8 cellular contexts compared by ENCODE assay signal in the genomic region with DNA sequence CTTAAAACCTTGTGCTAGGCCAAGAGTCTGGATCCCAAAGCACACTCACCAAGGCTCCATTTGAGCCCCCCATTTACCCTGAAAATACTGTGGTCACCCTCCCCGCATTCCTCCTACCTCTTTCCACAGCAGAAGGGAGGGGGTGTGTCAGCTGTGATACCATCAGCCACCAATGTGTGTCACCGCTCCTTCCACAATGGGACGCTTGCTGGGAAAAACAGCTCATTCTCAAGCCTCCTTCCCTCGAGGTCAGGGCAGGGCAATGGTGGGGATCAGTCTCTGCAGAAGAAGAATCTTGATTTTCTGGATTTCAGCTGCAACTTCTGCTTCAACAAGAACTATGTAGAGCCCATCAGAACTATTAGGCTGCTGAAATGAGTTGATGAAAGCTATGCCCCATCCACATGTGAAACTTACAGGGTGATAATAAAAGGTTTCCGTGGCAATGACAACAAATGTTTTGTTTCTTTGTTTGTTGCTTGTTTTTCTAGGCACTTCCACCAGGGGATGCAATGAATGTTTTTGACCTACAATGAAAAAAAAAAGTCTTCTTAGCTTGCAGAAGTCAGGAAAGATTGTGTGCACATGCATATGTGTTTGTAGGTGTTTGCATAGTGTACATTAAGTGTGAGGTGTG. TPM values are rescaled to one million over a fixed set of nuclear protein-coding genes. Genes with fewer than 3 reads are reported as not detected.
A peak's percentile ranks its signal among the peaks of the same experiment; 100 is the strongest.
DNase-seq lines count a peak whose midpoint lies in the region; ATAC-seq and TF ChIP-seq lines count a peak whose summit lies in the region.

No MANE protein-coding gene starts in this region.

- intact Hi-C loops in activated CD4-positive, alpha-beta T cell treated with anti-CD3 and anti-CD28 coated beads for 36 hours (cut with DNase I, micrococcal nuclease): no loop called here
- intact Hi-C loops in esophagus muscularis mucosa (cut with DNase I): no loop called here

- no peaks in the 10 kb centered on the region for H3K9me3 Mint-ChIP-seq in activated CD4-positive, alpha-beta T cell treated with anti-CD3 and anti-CD28 coated beads for 36 hours (ENCODE audit: low read depth)
- H3K9me3 Mint-ChIP-seq in activated CD4-positive, alpha-beta T cell treated with anti-CD3 and anti-CD28 coated beads, Interleukin-2, amount 10 ng/mL, durations not matched to agents 7 days and 5 days: no peaks in the 10 kb centered on the region

- DNase-seq in activated CD4-positive, alpha-beta T cell treated with anti-CD3 and anti-CD28 coated beads for 36 hours: peak; percentile 34
- no peak for DNase-seq in activated CD4-positive, alpha-beta T cell treated with anti-CD3 and anti-CD28 coated beads, Interleukin-2, amount 10 ng/mL, durations not matched to agents 7 days and 5 days
- DNase-seq in MV-4-11 (lab: John Stamatoyannopoulos, UW) (peak; percentile 19), esophagus muscularis mucosa (ENCODE audit: extremely low spot score) (peak; percentile 90), retinal pigment epithelial cell (ENCODE audit: low read depth) (no peak)
- DNase-seq in activated CD8-positive, alpha-beta memory T cell treated with anti-CD3 and anti-CD28 coated beads, Interleukin-2, amount 50 U/mL, for 4 hours: no peak

- POLR2A ChIA-PET in activated CD4-positive, alpha-beta T cell treated with anti-CD3 and anti-CD28 coated beads for 36 hours (lab: Charles Lee): no interaction called here
- POLR2A ChIA-PET in activated CD4-positive, alpha-beta T cell treated with anti-CD3 and anti-CD28 coated beads, Interleukin-2, amount 10 ng/mL, durations not matched to agents 7 days and 5 days (lab: Charles Lee): no interaction called here

- H3K4me3 ChIP-seq in esophagus muscularis mucosa: no peak overlapping the region
- H3K4me3 ChIP-seq in retinal pigment epithelial cell (ENCODE audit: low read length): no peak overlapping the region

- TF ChIP-seq CTCF in esophagus muscularis mucosa (IDR thresholded peaks at IDR 0.05) (peak in 1 of 3 experiments; percentile 22), retinal pigment epithelial cell (conservative IDR thresholded peaks at IDR 0.05; ENCODE audit: low read depth, low read length) (peak; percentile 36)

- ATAC-seq in activated CD4-positive, alpha-beta T cell treated with anti-CD3 and anti-CD28 coated beads for 36 hours: no peak
- ATAC-seq in GM19395 (IDR thresholded peaks at IDR 0.05; ENCODE audit: unreplicated experiment) (no peak), HG02852 (IDR thresholded peaks at IDR 0.05; ENCODE audit: unreplicated experiment) (no peak)

- 61% methylated on average over 5 of the region's 5 CpGs for WGBS in esophagus muscularis mucosa

- TF ChIP-seq POLR2A in esophagus muscularis mucosa (IDR thresholded peaks at IDR 0.05; ENCODE audit: low read depth): no peak

- no peak overlapping the region for H3K4me3 Mint-ChIP-seq in activated CD4-positive, alpha-beta T cell treated with anti-CD3 and anti-CD28 coated beads for 36 hours
- H3K4me3 Mint-ChIP-seq in activated CD4-positive, alpha-beta T cell treated with anti-CD3 and anti-CD28 coated beads, Interleukin-2, amount 10 ng/mL, durations not matched to agents 7 days and 5 days: no peak overlapping the region

- no peak overlapping the region for H3K27ac Mint-ChIP-seq in activated CD4-positive, alpha-beta T cell treated with anti-CD3 and anti-CD28 coated beads for 36 hours
- no peak overlapping the region for H3K27ac Mint-ChIP-seq in activated CD4-positive, alpha-beta T cell treated with anti-CD3 and anti-CD28 coated beads, Interleukin-2, amount 10 ng/mL, durations not matched to agents 7 days and 5 days

- H3K36me3 ChIP-seq in esophagus muscularis mucosa: no peaks in the 10 kb centered on the region

- H3K36me3 Mint-ChIP-seq in activated CD4-positive, alpha-beta T cell treated with anti-CD3 and anti-CD28 coated beads for 36 hours (ENCODE audit: low read depth): no peaks in the 10 kb centered on the region
- H3K36me3 Mint-ChIP-seq in activated CD4-positive, alpha-beta T cell treated with anti-CD3 and anti-CD28 coated beads, Interleukin-2, amount 10 ng/mL, durations not matched to agents 7 days and 5 days (ENCODE audit: low read depth): no peaks in the 10 kb centered on the region

- TF ChIP-seq EP300 in esophagus muscularis mucosa (IDR thresholded peaks at IDR 0.05): no peak

- no peaks in the 10 kb centered on the region for H3K9me3 ChIP-seq in esophagus muscularis mucosa

- no peak overlapping the region for H3K27ac ChIP-seq in esophagus muscularis mucosa (replicated peaks in 1 of 4)

- CTCF ChIA-PET in activated CD4-positive, alpha-beta T cell treated with anti-CD3 and anti-CD28 coated beads for 36 hours (lab: Charles Lee): interaction anchor here (0.7 to 0.8 kb wide), 3 partner anchors 78 to 1295 kb away, joined by 3 read pairs; no protein-coding TSS in a partner anchor
- CTCF ChIA-PET in activated CD4-positive, alpha-beta T cell treated with anti-CD3 and anti-CD28 coated beads, Interleukin-2, amount 10 ng/mL, durations not matched to agents 7 days and 5 days (lab: Charles Lee): interaction anchor here (0.6 kb wide), 1 partner anchor 176 kb away, joined by 3 read pairs; no protein-coding TSS in a partner anchor

- peaks cover 0 to 12% (median 0%) of the 10 kb centered on the region in 4 donors for H3K27me3 ChIP-seq in esophagus muscularis mucosa

- H3K4me1 Mint-ChIP-seq in activated CD4-positive, alpha-beta T cell treated with anti-CD3 and anti-CD28 coated beads for 36 hours: no peaks in the 10 kb centered on the region
- H3K4me1 Mint-ChIP-seq in activated CD4-positive, alpha-beta T cell treated with anti-CD3 and anti-CD28 coated beads, Interleukin-2, amount 10 ng/mL, durations not matched to agents 7 days and 5 days: no peaks in the 10 kb centered on the region

- no peaks in the 10 kb centered on the region for H3K4me1 ChIP-seq in esophagus muscularis mucosa

- peaks cover under 1% of the 10 kb centered on the region for H3K27me3 Mint-ChIP-seq in activated CD4-positive, alpha-beta T cell treated with anti-CD3 and anti-CD28 coated beads for 36 hours
- H3K27me3 Mint-ChIP-seq in activated CD4-positive, alpha-beta T cell treated with anti-CD3 and anti-CD28 coated beads, Interleukin-2, amount 10 ng/mL, durations not matched to agents 7 days and 5 days: peaks cover 6% of the 10 kb centered on the region

RNA-seq across cellular contexts. Expression of gene ZNF507, which starts 26.4 kb away (rescaled TPM):
- total RNA-seq in activated CD4-positive, alpha-beta T cell treated with anti-CD3 and anti-CD28 coated beads for 36 hours: 10 to 100 TPM; 25.2 to 27.6 TPM
- total RNA-seq in activated CD4-positive, alpha-beta T cell treated with anti-CD3 and anti-CD28 coated beads, Interleukin-2, amount 10 ng/mL, durations not matched to agents 7 days and 5 days: 10 to 100 TPM; 30.4 to 33.3 TPM
- 10 to 100 TPM; 12.6 to 19.1 (median 17.9) TPM for total RNA-seq in esophagus muscularis mucosa

Comparison
In these comparisons a context has a peak if more than half of its experiments do, and no peak if none do; other contexts are left out.
1. DNase-seq: peak in activated CD4-positive, alpha-beta T cell treated with anti-CD3 and anti-CD28 coated beads for 36 hours (single experiment), MV-4-11 (single experiment) and esophagus muscularis mucosa (single experiment); none in activated CD4-positive, alpha-beta T cell treated with anti-CD3 and anti-CD28 coated beads, Interleukin-2, amount 10 ng/mL, durations not matched to agents 7 days and 5 days (single experiment), retinal pigment epithelial cell (single experiment) and activated CD8-positive, alpha-beta memory T cell treated with anti-CD3 and anti-CD28 coated beads, Interleukin-2, amount 50 U/mL, for 4 hours (single experiment).